3 cellular contexts compared by ENCODE assay signal in genomic region chr1:150164224-150164623, GRCh38.
TF ChIP-seq lines count a peak whose summit lies in the region.

No MANE protein-coding gene starts in this region.

TF ChIP-seq in GM12891, 5 proteins besides CTCF, POLR2A, EP300 and RAD21:
- TF ChIP-seq SPI1 (IDR thresholded peaks at IDR 0.05; ENCODE audit: low read depth, low read length) (peak; percentile 80), TAF1 (IDR thresholded peaks at IDR 0.05; ENCODE audit: low read depth, low read length) (no peak)

TF ChIP-seq in GM12878, 131 proteins besides CTCF, POLR2A, EP300 and RAD21:
- TF ChIP-seq EGR1 (IDR thresholded peaks at IDR 0.05; ENCODE audit: borderline replicate concordance in 1 of 2, low read depth in 2 of 2, low read length in 2 of 2) (no peak), SPI1 (IDR thresholded peaks at IDR 0.05; ENCODE audit: borderline replicate concordance, insufficient read depth, low read depth, low read length) (peak; percentile 74)

TF ChIP-seq in HepG2, 621 proteins besides CTCF, POLR2A, EP300 and RAD21:
- TF ChIP-seq ZNF160 (CRISPR knock-in tag; IDR thresholded peaks at IDR 0.05) (no peak), ZBTB33 (CRISPR knock-in tag; IDR thresholded peaks at IDR 0.05) (peak; percentile 22; the same call in 1 of the 2 replicates), SAP130 (CRISPR knock-in tag; IDR thresholded peaks at IDR 0.05; ENCODE audit: low read depth) (no peak)
